In the genomic region with DNA sequence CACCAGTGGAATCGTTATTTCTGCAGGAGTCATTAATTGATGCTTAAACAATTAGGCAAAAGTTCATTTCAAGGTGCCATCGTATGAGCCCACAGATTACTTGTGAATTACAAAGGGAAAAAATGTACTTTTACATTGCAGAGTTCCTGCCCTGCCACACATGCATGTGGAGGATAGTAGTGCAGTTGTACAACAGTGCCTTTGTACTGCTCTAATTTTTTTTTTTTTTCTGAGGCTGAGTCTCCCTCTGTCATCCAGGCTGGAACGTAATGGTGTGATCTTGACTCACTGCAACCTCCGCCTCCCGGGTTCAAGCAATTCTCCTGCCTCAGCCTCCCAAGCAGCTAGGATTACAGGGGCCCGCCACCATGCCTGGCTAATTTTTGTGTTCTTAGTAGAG, we compare ENCODE assay signal across 29 cellular contexts.
"Had no signal": no experiment of that assay in that cellular context is flagged by ENCODE, and none has a peak within 500 bp of the region (broad histone marks: within the 10 kb centered on the region; RNA-seq: fewer than 3 reads in every experiment).

No MANE protein-coding gene starts in this region.

- H3K27ac Mint-ChIP-seq: activated CD4-positive, alpha-beta memory T cell treated with anti-CD3 and anti-CD28 coated beads, Interleukin-2, amount 10 ng/mL, durations not matched to agents 7 days and 5 days; activated CD4-positive, alpha-beta T cell treated with anti-CD3 and anti-CD28 coated beads, Interleukin-2, amount 10 ng/mL, durations not matched to agents 7 days and 5 days; activated naive CD4-positive, alpha-beta T cell treated with anti-CD3 and anti-CD28 coated beads for 36 hours; activated naive CD4-positive, alpha-beta T cell treated with anti-CD3 and anti-CD28 coated beads, Interleukin-2, amount 50 U/mL, for 24 hours; activated naive CD8-positive, alpha-beta T cell treated with anti-CD3 and anti-CD28 coated beads for 36 hours; activated naive CD8-positive, alpha-beta T cell treated with anti-CD3 and anti-CD28 coated beads, Interleukin-2, amount 50 U/mL, for 24 hours; activated T-helper 1 cell treated with anti-CD3 and anti-CD28 coated beads, Interleukin-12 subunit alpha, Interleukin-12 subunit beta, Interleukin-2, Interleukin-4 antibody, amounts not matched to agents 30 ng/mL and 10 ng/mL and 1 ng/mL, durations not matched to agents 14 hours and 24 hours and 36 hours; activated T-helper 2 cell treated with anti-CD3 and anti-CD28 coated beads, Interferon-gamma antibody, Interleukin-2, Interleukin-4, amounts not matched to agents 10 μg/mL and 5 μg/mL and 100 μg/mL, durations not matched to agents 14 hours and 24 hours and 36 hours; dendritic cell treated with granulocyte-macrophage colony-stimulating factor and Interleukin-4, amounts not matched to agents 40 ng/mL and 50 ng/mL, for 4 days; WTC11 had no signal

- H3K27ac ChIP-seq: adrenal gland, epithelial cell of prostate, esophagus squamous epithelium had no signal

- H3K27me3 ChIP-seq: adrenal gland, body of pancreas, esophagus squamous epithelium had no signal

- ATAC-seq: activated naive CD8-positive, alpha-beta T cell treated with anti-CD3 and anti-CD28 coated beads, Interleukin-2, amount 50 U/mL, for 24 hours; body of pancreas had no signal

- H3K4me3 ChIP-seq: adrenal gland, body of pancreas, esophagus squamous epithelium had no signal

- H3K4me3 Mint-ChIP-seq: activated CD4-positive, alpha-beta memory T cell treated with anti-CD3 and anti-CD28 coated beads, Interleukin-2, amount 10 ng/mL, durations not matched to agents 7 days and 5 days; activated CD4-positive, alpha-beta T cell treated with anti-CD3 and anti-CD28 coated beads, Interleukin-2, amount 10 ng/mL, durations not matched to agents 7 days and 5 days; activated naive CD4-positive, alpha-beta T cell treated with anti-CD3 and anti-CD28 coated beads for 36 hours; activated naive CD4-positive, alpha-beta T cell treated with anti-CD3 and anti-CD28 coated beads, Interleukin-2, amount 50 U/mL, for 24 hours; activated naive CD8-positive, alpha-beta T cell treated with anti-CD3 and anti-CD28 coated beads for 36 hours; activated naive CD8-positive, alpha-beta T cell treated with anti-CD3 and anti-CD28 coated beads, Interleukin-2, amount 50 U/mL, for 24 hours; activated T-helper 1 cell treated with anti-CD3 and anti-CD28 coated beads, Interleukin-12 subunit alpha, Interleukin-12 subunit beta, Interleukin-2, Interleukin-4 antibody, amounts not matched to agents 30 ng/mL and 10 ng/mL and 1 ng/mL, durations not matched to agents 14 hours and 24 hours and 36 hours; dendritic cell treated with granulocyte-macrophage colony-stimulating factor and Interleukin-4, amounts not matched to agents 40 ng/mL and 50 ng/mL, for 4 days; WTC11 had no signal

- H3K4me1 ChIP-seq: adrenal gland had no signal

- H3K4me1 Mint-ChIP-seq: activated CD4-positive, alpha-beta memory T cell treated with anti-CD3 and anti-CD28 coated beads, Interleukin-2, amount 10 ng/mL, durations not matched to agents 7 days and 5 days; activated CD4-positive, alpha-beta T cell treated with anti-CD3 and anti-CD28 coated beads, Interleukin-2, amount 10 ng/mL, durations not matched to agents 7 days and 5 days had no signal

- H3K36me3 ChIP-seq: adrenal gland, esophagus squamous epithelium had no signal

- H3K27me3 Mint-ChIP-seq: activated naive CD4-positive, alpha-beta T cell treated with anti-CD3 and anti-CD28 coated beads, Interleukin-2, amount 50 U/mL, for 24 hours had no signal

- FAIRE-seq: colon, endometrium, endothelial cell of umbilical vein, frontal cortex had no signal

- H3K9me3 ChIP-seq: body of pancreas had no signal

- DNase-seq: activated CD4-positive, alpha-beta memory T cell treated with anti-CD3 and anti-CD28 coated beads, Interleukin-2, amount 10 ng/mL, durations not matched to agents 7 days and 5 days; activated CD4-positive, alpha-beta T cell treated with anti-CD3 and anti-CD28 coated beads for 1 hour; activated CD4-positive, alpha-beta T cell treated with anti-CD3 and anti-CD28 coated beads for 4 hours; activated CD4-positive, alpha-beta T cell treated with anti-CD3 and anti-CD28 coated beads, Interleukin-2, amount 10 ng/mL, durations not matched to agents 7 days and 5 days; activated CD4-positive, alpha-beta T cell treated with anti-CD3 and anti-CD28 coated beads, Interleukin-2, amount 50 U/mL, for 4 hours; activated effector memory CD4-positive, alpha-beta T cell treated with anti-CD3 and anti-CD28 coated beads, Interleukin-2, amount 50 U/mL, for 16 hours; activated naive CD4-positive, alpha-beta T cell treated with anti-CD3 and anti-CD28 coated beads for 36 hours; activated naive CD8-positive, alpha-beta T cell treated with anti-CD3 and anti-CD28 coated beads for 36 hours; activated naive CD8-positive, alpha-beta T cell treated with anti-CD3 and anti-CD28 coated beads, Interleukin-2, amount 50 U/mL, for 24 hours; activated T-cell treated with anti-CD3 and anti-CD28 coated beads, Interleukin-2, amount 50 U/mL, for 48 hours; adrenal gland; amygdala; aorta; body of pancreas; caudate nucleus; effector CD8-positive, alpha-beta T cell; esophagus squamous epithelium; head of caudate nucleus; T-helper 2 cell had no signal
